Comparison of ENCODE assay signal across 8 cellular contexts in genomic region chr3:112437146-112438022, GRCh38.
A peak's percentile ranks its signal among the peaks of the same experiment; 100 is the strongest.
DNase-seq lines count a peak whose midpoint lies in the region; ATAC-seq and TF ChIP-seq lines count a peak whose summit lies in the region.

No MANE protein-coding gene starts in this region.

- ATAC-seq in HG03045 (IDR thresholded peaks at IDR 0.05; ENCODE audit: unreplicated experiment) = no peak

- DNase-seq in activated CD8-positive, alpha-beta memory T cell treated with anti-CD3 and anti-CD28 coated beads, Interleukin-2, amount 50 U/mL, for 48 hours = peak; percentile 57
- DNase-seq in activated CD8-positive, alpha-beta memory T cell treated with anti-CD3 and anti-CD28 coated beads, Interleukin-2, amount 50 U/mL, for 4 hours = no peak
- DNase-seq in HuH-7.5 (ENCODE audit: low spot score) = peak; percentile 6
- peak; percentile 10 for DNase-seq in hepatic stellate cell (ENCODE audit: low spot score)
- no peak for DNase-seq in HPDE6-E6E7 (ENCODE audit: extremely low spot score)
- no peak for DNase-seq in NK-92 treated with Interleukin-12 subunit alpha and Interleukin-12 subunit beta, amount 100 ng/mL, for 24 hours (lab: John Stamatoyannopoulos, UW)

- peak; percentile 44; the same call in 1 of the 2 replicates for TF ChIP-seq CTCF in WI38 (IDR thresholded peaks at IDR 0.05; ENCODE audit: low read depth, low read length)

- no peak overlapping the region for H3K4me3 ChIP-seq in WI38 (ENCODE audit: low read depth, low read length)

Comparison
In these comparisons a context has a peak if more than half of its experiments do, and no peak if none do; other contexts are left out.
1. DNase-seq: peak in activated CD8-positive, alpha-beta memory T cell treated with anti-CD3 and anti-CD28 coated beads, Interleukin-2, amount 50 U/mL, for 48 hours (single experiment), HuH-7.5 (single experiment) and hepatic stellate cell (single experiment); none in activated CD8-positive, alpha-beta memory T cell treated with anti-CD3 and anti-CD28 coated beads, Interleukin-2, amount 50 U/mL, for 4 hours (single experiment), HPDE6-E6E7 (single experiment) and NK-92 treated with Interleukin-12 subunit alpha and Interleukin-12 subunit beta, amount 100 ng/mL, for 24 hours (single experiment).